In the genomic region with DNA sequence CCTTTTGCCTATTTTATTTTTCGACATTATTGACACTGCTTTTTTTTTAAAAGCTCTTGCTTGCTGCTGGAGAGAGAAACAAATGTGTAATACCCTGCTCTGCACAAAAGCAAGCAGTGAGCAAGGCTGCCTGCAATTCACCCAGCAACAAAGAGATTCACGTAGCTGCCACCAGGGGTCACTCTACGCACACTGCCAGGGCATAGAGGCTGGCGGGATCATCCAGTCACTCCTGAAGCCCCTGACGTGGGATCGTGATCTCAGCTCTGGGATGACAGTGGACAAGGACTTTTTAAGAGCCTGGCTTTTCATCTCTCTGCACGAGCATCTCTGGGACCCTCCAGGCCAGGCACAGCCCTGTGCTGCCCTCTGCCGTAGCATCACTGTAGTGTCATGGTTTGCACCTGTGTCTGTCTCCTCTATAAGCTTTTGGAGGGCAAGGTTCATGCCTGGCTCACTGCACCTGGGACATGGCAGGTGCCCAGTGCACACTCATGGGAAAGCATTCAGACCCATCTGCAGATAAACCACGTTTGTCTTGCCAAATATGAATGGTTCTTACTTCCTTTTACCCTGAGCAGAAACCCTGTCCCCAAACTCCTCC, we compare ENCODE assay signal across 9 cellular contexts. TPM values are rescaled to one million over a fixed set of nuclear protein-coding genes. Genes with fewer than 3 reads are reported as not detected.
A peak's percentile ranks its signal among the peaks of the same experiment; 100 is the strongest.
DNase-seq lines count a peak whose midpoint lies in the region; ATAC-seq, FAIRE-seq and TF ChIP-seq lines count a peak whose summit lies in the region.
"Had no signal": no experiment of that assay in that cellular context is flagged by ENCODE, and none has a peak within 500 bp of the region (broad histone marks: within the 10 kb centered on the region; RNA-seq: fewer than 3 reads in every experiment).

No MANE protein-coding gene starts in this region.

- no peaks in the 10 kb centered on the region for H3K4me1 Mint-ChIP-seq in Calu3 (ENCODE audit: low read depth, unreplicated experiment)

- ATAC-seq in GM19438 (IDR thresholded peaks at IDR 0.05; ENCODE audit: low read depth, unreplicated experiment), result peak; percentile 51
- peak; percentile 79 for ATAC-seq in Right ventricle myocardium superior (ENCODE audit: poor library complexity)
- no peak for ATAC-seq in HG03045 (IDR thresholded peaks at IDR 0.05; ENCODE audit: unreplicated experiment)

- no peak overlapping the region for H3K4me3 Mint-ChIP-seq in Calu3 (ENCODE audit: low read depth, unreplicated experiment)
- H3K4me3 Mint-ChIP-seq: activated naive CD8-positive, alpha-beta T cell had no signal

- DNase-seq in Calu3, result peak; percentile 53
- DNase-seq in HuH-7 (ENCODE audit: low spot score), result peak; percentile 81
- peak; percentile 39 for DNase-seq in RCC 7860 (ENCODE audit: low spot score)
- peak; percentile 29 for DNase-seq in activated naive CD4-positive, alpha-beta T cell treated with anti-CD3 and anti-CD28 coated beads, Interleukin-2, amount 50 U/mL, for 16 hours
- no peak for DNase-seq in Right ventricle myocardium superior
- peak; percentile 78 for DNase-seq in posterior vena cava (ENCODE audit: low spot score)

- FAIRE-seq in RCC 7860 (lab: Jason Lieb, UNC), result no peak

- peak; percentile 67 for TF ChIP-seq CTCF in Calu3 (IDR thresholded peaks at IDR 0.05; ENCODE audit: unreplicated experiment)

- no peaks in the 10 kb centered on the region for H3K9me3 Mint-ChIP-seq in Calu3 (ENCODE audit: low read depth, unreplicated experiment)

- H3K27ac Mint-ChIP-seq in Calu3 (ENCODE audit: unreplicated experiment), result no peak overlapping the region
- H3K27ac Mint-ChIP-seq: activated naive CD8-positive, alpha-beta T cell had no signal

- CTCF ChIA-PET in Calu3 (lab: Charles Lee), result interaction anchor here (1.2 to 1.5 kb wide), 2 partner anchors 89 to 330 kb away, joined by 4 to 5 read pairs; no protein-coding TSS in a partner anchor

- no TSS peak for BruUV-seq in Calu3 (replicated peaks; lab: Mats Ljungman, UMichigan)

- H3K36me3 Mint-ChIP-seq in Calu3 (ENCODE audit: insufficient read depth, unreplicated experiment), result no peaks in the 10 kb centered on the region
- H3K36me3 Mint-ChIP-seq: activated naive CD8-positive, alpha-beta T cell had no signal

- peaks cover 18% of the 10 kb centered on the region for H3K27me3 Mint-ChIP-seq in Calu3 (ENCODE audit: unreplicated experiment)

- intact Hi-C loops in Calu3 (cut with micrococcal nuclease; ENCODE audit: unreplicated experiment), result loop anchor here (5.0 kb wide), 1 partner anchor 89 kb away; no protein-coding TSS in a partner anchor
- intact Hi-C loops in Right ventricle myocardium superior (cut with DNase I), result loop anchor here (5.0 kb wide), 2 partner anchors 89 to 329 kb away; no protein-coding TSS in a partner anchor
- intact Hi-C loops in posterior vena cava (cut with DNase I), result no loop called here

RNA-seq across cellular contexts. Expression of gene C4orf50, which starts 19.8 kb away (rescaled TPM):
- total RNA-seq in Calu3 (2022) (not detected in 2 replicates), Right ventricle myocardium superior (not detected), posterior vena cava (not detected)

Comparison
In these comparisons a context has a peak if more than half of its experiments do, and no peak if none do; other contexts are left out.
1. intact Hi-C loops: an anchor here in Calu3 (5.0 kb wide) and Right ventricle myocardium superior (5.0 kb wide); none called in posterior vena cava.